ENCODE assay signal across 12 cellular contexts in genomic region chr9:16509946-16510504, GRCh38.
A peak's percentile ranks its signal among the peaks of the same experiment; 100 is the strongest.
DNase-seq lines count a peak whose midpoint lies in the region; ATAC-seq, FAIRE-seq and TF ChIP-seq lines count a peak whose summit lies in the region.
"Had no signal": no experiment of that assay in that cellular context is flagged by ENCODE, and none has a peak within 500 bp of the region (broad histone marks: within the 10 kb centered on the region; RNA-seq: fewer than 3 reads in every experiment).

No MANE protein-coding gene starts in this region.

- intact Hi-C loops in IMR-90 (cut with micrococcal nuclease) (no loop called here), esophagus squamous epithelium (cut with DNase I) (no loop called here)

- H2AFZ ChIP-seq in IMR-90 (replicated peaks; ENCODE audit: low read length, poor library complexity) = no peak overlapping the region

- H3K27me3 ChIP-seq in IMR-90 (ENCODE audit: control insufficient read depth, insufficient read depth, low read length) (no peaks in the 10 kb centered on the region), brain microvascular endothelial cell (replicated peaks) (no peaks in the 10 kb centered on the region), esophagus squamous epithelium (no peaks in the 10 kb centered on the region)

- H3K27ac ChIP-seq in A549 (peak overlapping the region in 1 of 2 experiments; percentile 44; a peak in 3 of 6 replicates), IMR-90 (ENCODE audit: insufficient read depth, low read length) (peak overlapping the region; percentile 18; the same call in 1 of the 2 replicates), brain microvascular endothelial cell (no peak overlapping the region), esophagus squamous epithelium (peak overlapping the region in 2 of 4 donors; percentile 37 to 70)
- H3K27ac ChIP-seq: KMS-11 had no signal

- peak overlapping the region; percentile 13; the same call in 1 of the 3 replicates for H2BK15ac ChIP-seq in IMR-90 (ENCODE audit: low read depth, low read length)

- peak overlapping the region; percentile 10; the same call in 1 of the 2 replicates for H3K18ac ChIP-seq in IMR-90 (ENCODE audit: low read depth, low read length)

- in situ Hi-C loops in IMR-90 (cut with MboI; ENCODE audit: low sequenced_read_pairs) (no loop called here), brain microvascular endothelial cell (cut with HindIII; ENCODE audit: low pct_ligation_motif_present, low sequenced_read_pairs) (no loop called here), G401 (cut with HindIII; ENCODE audit: low sequenced_read_pairs) (no loop called here)

- H2BK120ac ChIP-seq in IMR-90 (ENCODE audit: low read depth, low read length) = peak overlapping the region; percentile 17

- H3K23ac ChIP-seq in IMR-90 (ENCODE audit: low read depth, low read length) = 0 out of 2 replicates have a peak overlapping the region, but pooled peaks have one; percentile 29

- CTCF ChIA-PET in A549 (lab: Yijun Ruan, JAX) (interaction anchor here (1.3 to 1.4 kb wide), 2 partner anchors 10 to 56 kb away, joined by 3 read pairs; no protein-coding TSS in a partner anchor), IMR-90 (lab: Yijun Ruan, JAX) (interaction anchor here (0.8 kb wide), 1 partner anchor 22 kb away, joined by 3 read pairs; no protein-coding TSS in a partner anchor)

- TF ChIP-seq RAD21 in A549 (conservative IDR thresholded peaks at IDR 0.05 in 1 of 2, IDR thresholded peaks at IDR 0.05 in 1 of 2) = no peak
- TF ChIP-seq RAD21 in IMR-90 (IDR thresholded peaks at IDR 0.05; ENCODE audit: low read length) = no peak

- dilution Hi-C loops in IMR-90 (cut with HindIII; ENCODE audit: low sequenced_read_pairs, unreplicated experiment) = no loop called here

- H3K4ac ChIP-seq in IMR-90 (ENCODE audit: low read depth, low read length) = peak overlapping the region; percentile 21; the same call in 1 of the 2 replicates

- peak overlapping the region; percentile 52; the same call in 1 of the 2 replicates for H2BK20ac ChIP-seq in IMR-90 (ENCODE audit: low read depth, low read length)

- DNase-seq in A549 (ENCODE audit: low read depth in 1 of 2, low spot score in 1 of 2) (no peak), IMR-90 (peak; percentile 81), brain microvascular endothelial cell (peak; percentile 71), iris pigment epithelial cell (ENCODE audit: low read depth) (peak; percentile 91), esophagus squamous epithelium (lab: John Stamatoyannopoulos, UW) (no peak), G401 (ENCODE audit: low spot score) (no peak), DMS79 treated with DMSO at 0.1 percent for 48 hours (lab: John Stamatoyannopoulos, UW) (no peak)
- DNase-seq: stimulated activated CD4-positive, alpha-beta T cell treated with anti-CD3 and anti-CD28 coated beads, Interleukin-2, amount 100 ng/mL, for 48 hours; stimulated activated naive B cell treated with anti-CD40 and anti-IgM and Interleukin-4, amounts not matched to agents 10 μg/mL and 1 μg/mL and 100 μg/mL, for 72 hours; T-helper 9 cell had no signal

- H3K4me2 ChIP-seq in A549 = peak overlapping the region; percentile 7; the same call in 2 of the 3 replicates
- peak overlapping the region; percentile 9; the same call in 1 of the 2 replicates for H3K4me2 ChIP-seq in IMR-90 (ENCODE audit: low read depth, low read length)
- H3K4me2 ChIP-seq: KMS-11 had no signal

- TF ChIP-seq POLR2A in A549 (IDR thresholded peaks at IDR 0.05; ENCODE audit: low read length) (no peak), IMR-90 (IDR thresholded peaks at IDR 0.05; ENCODE audit: low read depth, low read length) (no peak), esophagus squamous epithelium (IDR thresholded peaks at IDR 0.05) (no peak)

- no peak overlapping the region for H3K56ac ChIP-seq in IMR-90 (ENCODE audit: extremely low read depth, insufficient read depth, low read length)

- no peaks in the 10 kb centered on the region for H4K20me1 ChIP-seq in IMR-90 (ENCODE audit: insufficient read depth, low read length)

- no peak overlapping the region for H4K5ac ChIP-seq in IMR-90 (ENCODE audit: low read depth, low read length)

- WGBS in A549 (ENCODE audit: missing lambda C conversion rate) = 74% methylated on average over 7 of the region's 7 CpGs
- no CpG with 5 or more reads among the region's 7 CpGs for WGBS in IMR-90 (ENCODE audit: extremely low coverage in 2 of 2, insufficient read length in 1 of 2), 2 experiments
- WGBS in esophagus squamous epithelium, 2 donors = 59 to 65% methylated on average over 7 of the region's 7 CpGs

- H3K9me3 ChIP-seq in A549 (no peaks in the 10 kb centered on the region), IMR-90 (ENCODE audit: control insufficient read depth, insufficient read depth, low read length) (no peaks in the 10 kb centered on the region), esophagus squamous epithelium (no peaks in the 10 kb centered on the region)

- peaks cover 36% of the 10 kb centered on the region for H3K4me1 ChIP-seq in A549
- H3K4me1 ChIP-seq in IMR-90 (ENCODE audit: control insufficient read depth, insufficient read depth, low read length) = peaks cover 13% of the 10 kb centered on the region
- peaks cover 0 to 19% (median 0%) of the 10 kb centered on the region in 3 donors for H3K4me1 ChIP-seq in esophagus squamous epithelium

- POLR2A ChIA-PET in A549 (lab: Yijun Ruan, JAX) = no interaction called here
- POLR2A ChIA-PET in IMR-90 (lab: Charles Lee; ENCODE audit: unreplicated experiment) = no interaction called here

- peak in 1 of 2 experiments; percentile 58; a peak in 3 of 6 replicates for ATAC-seq in A549
- ATAC-seq in IMR-90 (ENCODE audit: low read depth) = peak; percentile 62
- no peak for ATAC-seq in GM21515 (IDR thresholded peaks at IDR 0.05; ENCODE audit: unreplicated experiment)
- ATAC-seq: stimulated activated naive B cell treated with anti-CD40 and anti-IgM and Interleukin-4, amounts not matched to agents 10 μg/mL and 1 μg/mL and 100 μg/mL, for 72 hours had no signal

- no peak overlapping the region for H3K4me3 ChIP-seq in A549
- no peak overlapping the region for H3K4me3 ChIP-seq in IMR-90 (ENCODE audit: insufficient read depth, low read depth, low read length)
- no peak overlapping the region for H3K4me3 ChIP-seq in brain microvascular endothelial cell (ENCODE audit: low read depth, low read length)
- H3K4me3 ChIP-seq in esophagus squamous epithelium = no peak overlapping the region

- peak overlapping the region; percentile 27; the same call in 1 of the 2 replicates for H3K14ac ChIP-seq in IMR-90 (replicated peaks; ENCODE audit: low read depth, low read length)

- FAIRE-seq in A549 (lab: Jason Lieb, UNC) = peak; percentile 65

- peak overlapping the region; percentile 4; the same call in 1 of the 2 replicates for H3K9ac ChIP-seq in IMR-90 (ENCODE audit: low read depth, low read length)
- H3K9ac ChIP-seq: KMS-11 had no signal

- no peak for TF ChIP-seq EP300 in A549 (IDR thresholded peaks at IDR 0.05)

- no TSS peak for BruUV-seq in IMR-90 (replicated peaks; lab: Mats Ljungman, UMichigan)

- H3K9me1 ChIP-seq in IMR-90 (ENCODE audit: insufficient read depth, low read length) = peaks cover 7% of the 10 kb centered on the region

- 0 out of 2 replicates have a peak overlapping the region, but pooled peaks have one; percentile 33 for H2AK5ac ChIP-seq in IMR-90 (ENCODE audit: low read depth, low read length)

- H2AK9ac ChIP-seq in IMR-90 (replicated peaks; ENCODE audit: low read depth, low read length, poor library complexity) = no peak overlapping the region

- TF ChIP-seq CTCF in A549 (IDR thresholded peaks at IDR 0.05) = no peak
- no peak for TF ChIP-seq CTCF in IMR-90 (conservative IDR thresholded peaks at IDR 0.05; ENCODE audit: low read depth, low read length)
- TF ChIP-seq CTCF in brain microvascular endothelial cell (IDR thresholded peaks at IDR 0.05; ENCODE audit: low read depth, low read length, missing control alignments) = no peak
- no peak for TF ChIP-seq CTCF in esophagus squamous epithelium (IDR thresholded peaks at IDR 0.05)

- no peak overlapping the region for H2BK5ac ChIP-seq in IMR-90 (ENCODE audit: low read depth, low read length, poor library complexity, severe bottlenecking)

- H3K36me3 ChIP-seq in IMR-90 (ENCODE audit: control insufficient read depth, insufficient read depth, low read length) (no peaks in the 10 kb centered on the region; the same call in 1 of the 2 replicates), brain microvascular endothelial cell (replicated peaks) (no peaks in the 10 kb centered on the region), esophagus squamous epithelium (no peaks in the 10 kb centered on the region)

- peak overlapping the region; percentile 16; the same call in 1 of the 2 replicates for H4K91ac ChIP-seq in IMR-90 (ENCODE audit: insufficient read depth, low read depth, low read length)

- H4K8ac ChIP-seq in IMR-90 (ENCODE audit: low read depth in 2 of 2, low read length in 2 of 2) = peak overlapping the region in 1 of 2 experiments; percentile 7; a peak in 1 of 4 replicates

- H3K79me1 ChIP-seq in IMR-90 (ENCODE audit: low read depth in 1 of 2, low read length in 2 of 2) = peaks cover 22 to 42% of the 10 kb centered on the region in 2 experiments

TF ChIP-seq in A549, 52 proteins besides CTCF, POLR2A, EP300 and RAD21 (continues in another document):
- TF ChIP-seq MAZ (IDR thresholded peaks at IDR 0.05; ENCODE audit: borderline replicate concordance, low read depth, low read length) (no peak), FOSL2 (IDR thresholded peaks at IDR 0.05) (no peak), FOSL2 (CRISPR knock-in tag; IDR thresholded peaks at IDR 0.05) (0 out of 2 replicates have a peak, but pooled peaks have one; percentile 22), EHMT2 (IDR thresholded peaks at IDR 0.05; ENCODE audit: low read depth) (no peak), ZFP36 (IDR thresholded peaks at IDR 0.05; ENCODE audit: borderline replicate concordance, partially characterized antibody) (no peak), MAX (IDR thresholded peaks at IDR 0.05) (no peak), ZC3H11A (IDR thresholded peaks at IDR 0.05) (no peak)

TF ChIP-seq in IMR-90, 13 proteins besides CTCF, POLR2A, EP300 and RAD21:
- TF ChIP-seq RCOR1 (IDR thresholded peaks at IDR 0.05; ENCODE audit: insufficient replicate concordance, low read length) (no peak), ELK1 (IDR thresholded peaks at IDR 0.05; ENCODE audit: borderline replicate concordance, low read depth, low read length) (no peak), FOS (IDR thresholded peaks at IDR 0.05; ENCODE audit: low read depth, low read length) (peak; percentile 65), MAFK (IDR thresholded peaks at IDR 0.05; ENCODE audit: low read depth, low read length) (peak; percentile 52)

Comparison
In these comparisons a context has a peak if more than half of its experiments do, and no peak if none do; other contexts are left out.
1. DNase-seq: peak in IMR-90 (single experiment), brain microvascular endothelial cell (single experiment) and iris pigment epithelial cell (single experiment); none in A549 (0 of 2), esophagus squamous epithelium (single experiment), G401 (single experiment) and DMS79 treated with DMSO at 0.1 percent for 48 hours (single experiment).